ENCODE assay signal across 33 cellular contexts in genomic region chr14:37416264-37416663, GRCh38.
"Had no signal": no experiment of that assay in that cellular context is flagged by ENCODE, and none has a peak within 500 bp of the region (broad histone marks: within the 10 kb centered on the region; RNA-seq: fewer than 3 reads in every experiment).

No MANE protein-coding gene starts in this region.

- H3K27ac ChIP-seq: adrenal gland, body of pancreas, brain microvascular endothelial cell, breast epithelium, WERI-Rb-1 had no signal

- ATAC-seq: activated CD4-positive, alpha-beta T cell treated with anti-CD3 and anti-CD28 coated beads for 36 hours; activated CD4-positive, CD25-positive, alpha-beta regulatory T cell treated with anti-CD3 and anti-CD28 coated beads, Interleukin-2, amount 50 U/mL, for 24 hours; activated CD8-positive, alpha-beta memory T cell treated with anti-CD3 and anti-CD28 coated beads, Interleukin-2, amount 10 ng/mL, durations not matched to agents 7 days and 5 days; activated CD8-positive, alpha-beta T cell treated with anti-CD3 and anti-CD28 coated beads, Interleukin-2, amount 10 ng/mL, durations not matched to agents 7 days and 5 days; activated naive CD4-positive, alpha-beta T cell treated with anti-CD3 and anti-CD28 coated beads, Interleukin-2, amount 50 U/mL, for 72 hours; body of pancreas; WTC11 had no signal

- DNase-seq: activated CD4-positive, alpha-beta memory T cell treated with anti-CD3 and anti-CD28 coated beads, Interleukin-2, amount 10 ng/mL, durations not matched to agents 7 days and 5 days; activated CD4-positive, alpha-beta T cell treated with anti-CD3 and anti-CD28 coated beads for 1 hour; activated CD4-positive, alpha-beta T cell treated with anti-CD3 and anti-CD28 coated beads for 36 hours; activated CD4-positive, alpha-beta T cell treated with anti-CD3 and anti-CD28 coated beads for 48 hours; activated CD4-positive, alpha-beta T cell treated with anti-CD3 and anti-CD28 coated beads, Interleukin-2, amount 10 ng/mL, durations not matched to agents 7 days and 5 days; activated CD4-positive, alpha-beta T cell treated with anti-CD3 and anti-CD28 coated beads, Interleukin-2, amount 50 U/mL, for 48 hours; activated CD4-positive, CD25-positive, alpha-beta regulatory T cell; activated CD8-positive, alpha-beta memory T cell treated with anti-CD3 and anti-CD28 coated beads for 24 hours; activated CD8-positive, alpha-beta memory T cell treated with anti-CD3 and anti-CD28 coated beads, Interleukin-2, amount 10 ng/mL, durations not matched to agents 7 days and 5 days; activated CD8-positive, alpha-beta memory T cell treated with anti-CD3 and anti-CD28 coated beads, Interleukin-2, amount 50 U/mL, for 48 hours; activated CD8-positive, alpha-beta T cell treated with anti-CD3 and anti-CD28 coated beads, Interleukin-2, amount 10 ng/mL, durations not matched to agents 7 days and 5 days; activated effector memory CD4-positive, alpha-beta T cell treated with Interleukin-2 at 50 U/mL for 16 hours; activated gamma-delta T cell; activated naive CD4-positive, alpha-beta T cell; activated naive CD4-positive, alpha-beta T cell treated with anti-CD3 and anti-CD28 coated beads for 36 hours; activated naive CD4-positive, alpha-beta T cell treated with anti-CD3 and anti-CD28 coated beads, Interleukin-2, amount 50 U/mL, for 16 hours; activated naive CD8-positive, alpha-beta T cell treated with anti-CD3 and anti-CD28 coated beads for 36 hours; activated T-cell treated with anti-CD3 and anti-CD28 coated beads, Interleukin-2, amount 50 U/mL, for 24 hours; activated T-cell treated with anti-CD3 and anti-CD28 coated beads, Interleukin-2, amount 50 U/mL, for 48 hours; adrenal gland; amniotic stem cell; aorta; body of pancreas; brain microvascular endothelial cell; central memory CD4-positive, alpha-beta T cell; T-helper 1 cell; T-helper 2 cell; T-helper 9 cell; WERI-Rb-1 had no signal

- H3K4me1 ChIP-seq: adrenal gland, body of pancreas, breast epithelium had no signal

- H3K36me3 ChIP-seq: adrenal gland, brain microvascular endothelial cell, breast epithelium, WERI-Rb-1 had no signal

- H3K9me3 ChIP-seq: adrenal gland, body of pancreas, breast epithelium had no signal

- H3K4me3 ChIP-seq: adrenal gland, body of pancreas, breast epithelium had no signal

- H3K27me3 ChIP-seq: adrenal gland, body of pancreas, brain microvascular endothelial cell, breast epithelium had no signal
